Comparison of ENCODE assay signal across 8 cellular contexts in the genomic region with DNA sequence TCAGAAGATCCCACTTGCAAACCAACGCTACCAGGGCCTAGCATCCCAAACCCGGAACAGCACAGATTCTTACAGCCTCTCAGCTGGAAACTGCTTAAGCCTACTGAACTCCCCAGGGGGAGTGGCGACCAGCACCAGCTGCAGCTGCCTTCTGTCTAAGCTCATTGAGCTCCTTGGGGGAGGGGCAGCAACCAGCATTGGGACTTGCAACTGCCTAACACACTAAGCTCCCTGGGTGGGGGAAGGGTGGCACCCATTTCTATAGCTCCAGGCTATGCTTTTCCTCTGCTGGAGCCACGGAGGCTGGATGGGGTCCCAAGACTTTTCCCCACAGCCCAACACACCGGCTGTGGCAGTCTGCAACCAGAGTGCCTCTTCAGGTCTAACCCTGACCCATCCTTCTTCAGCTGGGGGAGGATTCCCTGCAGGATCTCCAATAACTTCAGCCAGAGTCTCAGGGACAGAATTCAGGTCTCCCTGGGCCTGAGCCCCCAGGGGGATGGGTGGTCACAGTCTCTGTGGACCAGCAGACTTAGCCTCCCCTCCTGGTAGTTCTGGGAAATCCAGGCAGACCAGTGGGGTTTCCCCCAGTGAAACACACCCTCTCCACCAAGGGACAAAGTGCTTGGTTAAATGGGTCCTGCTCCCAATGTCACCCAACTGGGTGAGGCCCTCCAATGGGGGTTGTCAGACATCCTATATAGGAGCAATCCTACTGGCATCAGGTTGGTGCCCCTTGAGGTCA. TPM values are rescaled to one million over a fixed set of nuclear protein-coding genes. Genes with fewer than 3 reads are reported as not detected.
DNase-seq lines count a peak whose midpoint lies in the region; ATAC-seq and TF ChIP-seq lines count a peak whose summit lies in the region.

No MANE protein-coding gene starts in this region.

- no peak for TF ChIP-seq EP300 in esophagus muscularis mucosa (IDR thresholded peaks at IDR 0.05)

- 54% methylated on average over 3 of the region's 5 CpGs for WGBS in esophagus muscularis mucosa

- peak overlapping the region; percentile 62 for H3K27ac Mint-ChIP-seq in memory B cell
- no peak overlapping the region for H3K27ac Mint-ChIP-seq in activated T-helper 1 cell treated with anti-CD3 and anti-CD28 coated beads, Interleukin-12 subunit alpha, Interleukin-12 subunit beta, Interleukin-2, Interleukin-4 antibody, amounts not matched to agents 30 ng/mL and 10 ng/mL and 1 ng/mL, durations not matched to agents 14 hours and 24 hours and 36 hours

- peak; percentile 97 for ATAC-seq in HG03159 (IDR thresholded peaks at IDR 0.05; ENCODE audit: unreplicated experiment)
- ATAC-seq in memory B cell (ENCODE audit: low read depth), result peak; percentile 100

- DNase-seq in cardiac muscle cell (ENCODE audit: low read depth in 1 of 2, low spot score in 1 of 2) (peak; percentile 35 to 40), right atrium auricular region (ENCODE audit: low spot score) (no peak), NCI-H510A (lab: John Stamatoyannopoulos, UW) (peak; percentile 98), memory B cell (ENCODE audit: low spot score in 2 of 2) (peak; percentile 62 to 72), esophagus muscularis mucosa (ENCODE audit: extremely low spot score) (no peak), SKM-1 (lab: John Stamatoyannopoulos, UW; ENCODE audit: unreplicated experiment) (no peak)
- no peak for DNase-seq in activated T-helper 1 cell treated with anti-CD3 and anti-CD28 coated beads, Interleukin-12 subunit alpha, Interleukin-12 subunit beta, Interleukin-2, Interleukin-4 antibody, amounts not matched to agents 30 ng/mL and 10 ng/mL and 1 ng/mL, durations not matched to agents 14 hours and 24 hours and 36 hours (ENCODE audit: low spot score)

- H3K36me3 Mint-ChIP-seq in memory B cell, result peaks cover 10% of the 10 kb centered on the region
- peaks cover 19% of the 10 kb centered on the region for H3K36me3 Mint-ChIP-seq in activated T-helper 1 cell treated with anti-CD3 and anti-CD28 coated beads, Interleukin-12 subunit alpha, Interleukin-12 subunit beta, Interleukin-2, Interleukin-4 antibody, amounts not matched to agents 30 ng/mL and 10 ng/mL and 1 ng/mL, durations not matched to agents 14 hours and 24 hours and 36 hours (ENCODE audit: low read depth)

- TF ChIP-seq CTCF in cardiac muscle cell (IDR thresholded peaks at IDR 0.05; ENCODE audit: low read depth, low read length), result no peak
- TF ChIP-seq CTCF in right atrium auricular region (IDR thresholded peaks at IDR 0.05), result no peak
- no peak for TF ChIP-seq CTCF in esophagus muscularis mucosa (IDR thresholded peaks at IDR 0.05)

- H3K27me3 Mint-ChIP-seq in memory B cell, result no peaks in the 10 kb centered on the region
- no peaks in the 10 kb centered on the region for H3K27me3 Mint-ChIP-seq in activated T-helper 1 cell treated with anti-CD3 and anti-CD28 coated beads, Interleukin-12 subunit alpha, Interleukin-12 subunit beta, Interleukin-2, Interleukin-4 antibody, amounts not matched to agents 30 ng/mL and 10 ng/mL and 1 ng/mL, durations not matched to agents 14 hours and 24 hours and 36 hours (ENCODE audit: insufficient read depth)

- H3K27ac ChIP-seq in cardiac muscle cell (no peak overlapping the region), right atrium auricular region (no peak overlapping the region), esophagus muscularis mucosa (replicated peaks in 1 of 4) (no peak overlapping the region)

- no peak for TF ChIP-seq POLR2A in esophagus muscularis mucosa (IDR thresholded peaks at IDR 0.05; ENCODE audit: low read depth)

- H3K36me3 ChIP-seq in cardiac muscle cell (no peaks in the 10 kb centered on the region), right atrium auricular region (no peaks in the 10 kb centered on the region), esophagus muscularis mucosa (no peaks in the 10 kb centered on the region)

- H3K4me1 ChIP-seq in cardiac muscle cell (ENCODE audit: low read depth), result no peaks in the 10 kb centered on the region
- H3K4me1 ChIP-seq in right atrium auricular region, result no peaks in the 10 kb centered on the region
- no peaks in the 10 kb centered on the region for H3K4me1 ChIP-seq in esophagus muscularis mucosa

- H3K27me3 ChIP-seq in cardiac muscle cell (no peaks in the 10 kb centered on the region), right atrium auricular region (no peaks in the 10 kb centered on the region), esophagus muscularis mucosa (no peaks in the 10 kb centered on the region)

- peak overlapping the region; percentile 36 for H3K4me3 Mint-ChIP-seq in memory B cell
- no peak overlapping the region for H3K4me3 Mint-ChIP-seq in activated T-helper 1 cell treated with anti-CD3 and anti-CD28 coated beads, Interleukin-12 subunit alpha, Interleukin-12 subunit beta, Interleukin-2, Interleukin-4 antibody, amounts not matched to agents 30 ng/mL and 10 ng/mL and 1 ng/mL, durations not matched to agents 14 hours and 24 hours and 36 hours

- peaks cover 2% of the 10 kb centered on the region for H3K9me3 Mint-ChIP-seq in memory B cell
- peaks cover 43% of the 10 kb centered on the region for H3K9me3 Mint-ChIP-seq in activated T-helper 1 cell treated with anti-CD3 and anti-CD28 coated beads, Interleukin-12 subunit alpha, Interleukin-12 subunit beta, Interleukin-2, Interleukin-4 antibody, amounts not matched to agents 30 ng/mL and 10 ng/mL and 1 ng/mL, durations not matched to agents 14 hours and 24 hours and 36 hours

- no peak overlapping the region for H3K4me3 ChIP-seq in cardiac muscle cell
- no peak overlapping the region for H3K4me3 ChIP-seq in right atrium auricular region
- H3K4me3 ChIP-seq in esophagus muscularis mucosa, result no peak overlapping the region

- intact Hi-C loops in esophagus muscularis mucosa (cut with DNase I), result no loop called here
- intact Hi-C loops in activated T-helper 1 cell treated with anti-CD3 and anti-CD28 coated beads, Interleukin-12 subunit alpha, Interleukin-12 subunit beta, Interleukin-2, Interleukin-4 antibody, amounts not matched to agents 30 ng/mL and 10 ng/mL and 1 ng/mL, durations not matched to agents 14 hours and 24 hours and 36 hours (cut with micrococcal nuclease), result no loop called here

- H3K4me1 Mint-ChIP-seq in memory B cell, result peaks cover 59% of the 10 kb centered on the region
- no peaks in the 10 kb centered on the region for H3K4me1 Mint-ChIP-seq in activated T-helper 1 cell treated with anti-CD3 and anti-CD28 coated beads, Interleukin-12 subunit alpha, Interleukin-12 subunit beta, Interleukin-2, Interleukin-4 antibody, amounts not matched to agents 30 ng/mL and 10 ng/mL and 1 ng/mL, durations not matched to agents 14 hours and 24 hours and 36 hours (ENCODE audit: low read depth)

- H3K9me3 ChIP-seq in cardiac muscle cell (ENCODE audit: low read depth), result no peaks in the 10 kb centered on the region
- H3K9me3 ChIP-seq in right atrium auricular region, result peaks cover 0 to 7% of the 10 kb centered on the region in 2 donors
- peaks cover 0 to 4% (median 0%) of the 10 kb centered on the region in 4 donors for H3K9me3 ChIP-seq in esophagus muscularis mucosa

RNA-seq across cellular contexts. Expression of a gene that starts 45.9 kb away (rescaled TPM):
- total RNA-seq in cardiac muscle cell, result 0.28 and 0.39 TPM in 2 replicates
- polyA plus RNA-seq in cardiac muscle cell, result 0.44 and 0.86 TPM in 2 replicates
- total RNA-seq in right atrium auricular region, result 1 to 10 TPM in 1 of 2 donors, under 1 TPM in 1; 0.96 to 1.8 TPM
- total RNA-seq in esophagus muscularis mucosa, result 1 to 10 TPM; 2.2 to 8.4 (median 3.5) TPM
- 98.5 and 118 TPM in 2 replicates for total RNA-seq in activated T-helper 1 cell treated with anti-CD3 and anti-CD28 coated beads, Interleukin-12 subunit alpha, Interleukin-12 subunit beta, Interleukin-2, Interleukin-4 antibody, amounts not matched to agents 30 ng/mL and 10 ng/mL and 1 ng/mL, durations not matched to agents 14 hours and 24 hours and 36 hours

Comparison
In these comparisons a context has a peak if more than half of its experiments do, and no peak if none do; other contexts are left out.
1. DNase-seq: peak in cardiac muscle cell (2 of 2), NCI-H510A (single experiment) and memory B cell (2 of 2); none in right atrium auricular region (single experiment), esophagus muscularis mucosa (single experiment), activated T-helper 1 cell treated with anti-CD3 and anti-CD28 coated beads, Interleukin-12 subunit alpha, Interleukin-12 subunit beta, Interleukin-2, Interleukin-4 antibody, amounts not matched to agents 30 ng/mL and 10 ng/mL and 1 ng/mL, durations not matched to agents 14 hours and 24 hours and 36 hours (single experiment) and SKM-1 (single experiment).
2. RNA of a gene that starts 45.9 kb away (total RNA-seq): 98.5 to 118 TPM in activated T-helper 1 cell treated with anti-CD3 and anti-CD28 coated beads, Interleukin-12 subunit alpha, Interleukin-12 subunit beta, Interleukin-2, Interleukin-4 antibody, amounts not matched to agents 30 ng/mL and 10 ng/mL and 1 ng/mL, durations not matched to agents 14 hours and 24 hours and 36 hours; 2.2 to 8.4 TPM in esophagus muscularis mucosa, 0.96 to 1.8 TPM in right atrium auricular region and 0.28 to 0.39 TPM in cardiac muscle cell; every median in the first group is over 10 times any median in the second.